8 cellular contexts compared by ENCODE assay signal in genomic region chr2:64359892-64360657, GRCh38.
A peak's percentile ranks its signal among the peaks of the same experiment; 100 is the strongest.
DNase-seq lines count a peak whose midpoint lies in the region; ATAC-seq and TF ChIP-seq lines count a peak whose summit lies in the region.

No MANE protein-coding gene starts in this region.

- H3K4me3 ChIP-seq in HCT116 (replicated peaks in 1 of 2; ENCODE audit: low read depth in 1 of 2, low read length in 2 of 2) (peak overlapping the region in 1 of 2 experiments; percentile 42; a peak in 2 of 4 replicates), duodenal mucosa (ENCODE audit: low read depth in 1 of 2, low read length in 2 of 2) (peak overlapping the region; percentile 5 to 13), vagina (peak overlapping the region in 1 of 2 donors; percentile 7)

- no peak for TF ChIP-seq RAD21 in HCT116 (IDR thresholded peaks at IDR 0.05; ENCODE audit: low read depth)

- peak; percentile 91 for DNase-seq in EH (ENCODE audit: low read depth)
- DNase-seq in HCT116 (ENCODE audit: low read depth, low spot score) = peak; percentile 92
- DNase-seq in RWPE1 (ENCODE audit: low spot score) = peak; percentile 89
- DNase-seq in omental fat pad (ENCODE audit: low spot score) = peak; percentile 60
- peak; percentile 93 to 96 for DNase-seq in vagina (ENCODE audit: extremely low spot score in 2 of 2)
- no peak for DNase-seq in OCI-M2 (lab: John Stamatoyannopoulos, UW; ENCODE audit: unreplicated experiment)
- DNase-seq in NCI-H524 treated with DMSO at 0.1 percent for 48 hours (lab: John Stamatoyannopoulos, UW) = no peak

- H4K20me1 ChIP-seq in HCT116 (ENCODE audit: insufficient read depth) = no peaks in the 10 kb centered on the region

- no peak for TF ChIP-seq POLR2A in HCT116 (IDR thresholded peaks at IDR 0.05; ENCODE audit: borderline replicate concordance, extremely low read depth, insufficient read depth, insufficient read length)
- no peak for TF ChIP-seq POLR2A in vagina (IDR thresholded peaks at IDR 0.05)

- CTCF ChIA-PET in HCT116 (lab: Charles Lee) (interaction anchor here (0.6 to 1.4 kb wide), 4 partner anchors 10 to 553 kb away, joined by 3 read pairs; no protein-coding TSS in a partner anchor), RWPE1 (lab: Yijun Ruan, JAX) (interaction anchor here (0.8 to 1.3 kb wide), 3 partner anchors 29 to 163 kb away, joined by 3 to 5 read pairs (median 4); no protein-coding TSS in a partner anchor)

- RAD21 ChIA-PET in HCT116 (lab: Charles Lee; ENCODE audit: low non-redundant PET in 1 of 2, low total read pairs in 2 of 2, uncharacterized antibody in 2 of 2, unreplicated experiment in 2 of 2) = interaction anchor here in 1 of 2 experiments (1.5 kb wide), 1 partner anchor 127 kb away, joined by 3 read pairs; no protein-coding TSS in a partner anchor

- H3K9me2 ChIP-seq in HCT116 (ENCODE audit: insufficient read depth) = no peaks in the 10 kb centered on the region

- H3K9me3 ChIP-seq in HCT116 (ENCODE audit: control insufficient read depth in 1 of 2, insufficient read depth in 1 of 2, low read depth in 1 of 2, low read length in 2 of 2) (no peaks in the 10 kb centered on the region), duodenal mucosa (ENCODE audit: control insufficient read depth in 1 of 2, low read length in 2 of 2) (no peaks in the 10 kb centered on the region), vagina (no peaks in the 10 kb centered on the region)

- peak overlapping the region; percentile 51 for H3K9ac ChIP-seq in HCT116 (ENCODE audit: low read length)
- H3K9ac ChIP-seq in duodenal mucosa (ENCODE audit: low read depth in 1 of 2, low read length in 2 of 2) = peak overlapping the region; percentile 29 to 51

- no TSS peak for BruUV-seq in HCT116 (replicated peaks; lab: Mats Ljungman, UMichigan)

- no peaks in the 10 kb centered on the region for H3K27me3 ChIP-seq in HCT116 (ENCODE audit: insufficient read depth, low read length)
- no peaks in the 10 kb centered on the region for H3K27me3 ChIP-seq in duodenal mucosa (ENCODE audit: control insufficient read depth in 1 of 2, insufficient read depth in 2 of 2, low read length in 2 of 2)
- no peaks in the 10 kb centered on the region for H3K27me3 ChIP-seq in vagina

- H3K27ac ChIP-seq in HCT116 (ENCODE audit: low read depth, low read length) = peak overlapping the region; percentile 38
- H3K27ac ChIP-seq in RWPE1 = peak overlapping the region; percentile 92
- H3K27ac ChIP-seq in duodenal mucosa (ENCODE audit: low read depth, low read length) = no peak overlapping the region
- peak overlapping the region; percentile 42 for H3K27ac ChIP-seq in vagina

- POLR2A ChIA-PET in HCT116 (lab: Charles Lee) (interaction anchor here (0.6 to 3.1 kb wide), 5 partner anchors 11 to 93 kb away, joined by 3 to 10 read pairs (median 4); no protein-coding TSS in a partner anchor), RWPE1 (lab: Yijun Ruan, JAX; ENCODE audit: low non-redundant PET) (no interaction called here)

- H3K4me1 ChIP-seq in HCT116 (ENCODE audit: control insufficient read depth in 1 of 2, insufficient read depth in 2 of 2, low read length in 2 of 2) (peaks cover 22 to 60% of the 10 kb centered on the region in 2 experiments), duodenal mucosa (ENCODE audit: control insufficient read depth in 1 of 2, insufficient read depth in 2 of 2, low read length in 2 of 2) (peaks cover 7 to 26% of the 10 kb centered on the region in 2 donors), vagina (peaks cover 34% of the 10 kb centered on the region)

- TF ChIP-seq CTCF in HCT116 (IDR thresholded peaks at IDR 0.05 in 2 of 3, conservative IDR thresholded peaks at IDR 0.05 in 1 of 3; ENCODE audit: borderline replicate concordance in 1 of 3, insufficient read depth in 1 of 3, low read depth in 2 of 3, low read length in 2 of 3) (peak in 2 of 3 experiments; percentile 29 to 42; a peak in 3 of 6 replicates), RWPE1 (conservative IDR thresholded peaks at IDR 0.05; ENCODE audit: low read depth) (no peak), omental fat pad (IDR thresholded peaks at IDR 0.05) (no peak), vagina (IDR thresholded peaks at IDR 0.05) (no peak)

- H3K4me2 ChIP-seq in HCT116 (ENCODE audit: low read length) = peak overlapping the region; percentile 81

- intact Hi-C loops in HCT116 (cut with micrococcal nuclease) = no loop called here
- intact Hi-C loops in vagina (cut with DNase I) = no loop called here

- no peaks in the 10 kb centered on the region for H3K36me3 ChIP-seq in HCT116 (ENCODE audit: control insufficient read depth in 1 of 2, insufficient read depth in 2 of 2, low read length in 2 of 2)
- no peaks in the 10 kb centered on the region for H3K36me3 ChIP-seq in duodenal mucosa (ENCODE audit: control insufficient read depth in 1 of 2, insufficient read depth in 2 of 2, low read length in 2 of 2)
- no peaks in the 10 kb centered on the region for H3K36me3 ChIP-seq in vagina

- ATAC-seq in HCT116 (peak; percentile 93), omental fat pad (ENCODE audit: low FRiP score) (peak; percentile 98)

- H2AFZ ChIP-seq in HCT116 (ENCODE audit: low read depth, low read length, poor library complexity, severe bottlenecking) = peak overlapping the region; percentile 60

- no peaks in the 10 kb centered on the region for H3K79me2 ChIP-seq in HCT116 (ENCODE audit: insufficient read depth, low read length)

TF ChIP-seq in HCT116, 20 proteins besides CTCF, POLR2A, EP300 and RAD21 (continues in another document):
- TF ChIP-seq SIN3A (IDR thresholded peaks at IDR 0.05; ENCODE audit: low read depth) (peak; percentile 76), EZH2 (IDR thresholded peaks at IDR 0.05) (no peak), ZFX (IDR thresholded peaks at IDR 0.05) (no peak), EZH2phosphoT487 (IDR thresholded peaks at IDR 0.05; ENCODE audit: borderline replicate concordance) (no peak), MAX (IDR thresholded peaks at IDR 0.05) (peak; percentile 98), JUND (IDR thresholded peaks at IDR 0.05) (peak; percentile 88), SP1 (IDR thresholded peaks at IDR 0.05; ENCODE audit: low read depth) (peak; percentile 84), TCF7L2 (IDR thresholded peaks at IDR 0.05; ENCODE audit: borderline replicate concordance, extremely low read depth, insufficient read depth, insufficient read length) (no peak), FOSL1 (IDR thresholded peaks at IDR 0.05; ENCODE audit: low read depth) (peak; percentile 96), POLR2AphosphoS5 (IDR thresholded peaks at IDR 0.05; ENCODE audit: low read depth, low read length) (no peak; the same call in none of the 2 replicates), YY1 (IDR thresholded peaks at IDR 0.05; ENCODE audit: extremely low read depth, insufficient replicate concordance, low read depth, low read length) (no peak), ELF1 (IDR thresholded peaks at IDR 0.05; ENCODE audit: borderline replicate concordance, low read depth) (no peak), ZBTB33 (IDR thresholded peaks at IDR 0.05; ENCODE audit: extremely low read depth, insufficient replicate concordance, low read length) (no peak), REST (IDR thresholded peaks at IDR 0.05; ENCODE audit: low read depth) (no peak), ATF3 (IDR thresholded peaks at IDR 0.05) (no peak), SRF (IDR thresholded peaks at IDR 0.05; ENCODE audit: low read depth) (peak; percentile 76), ZNF274 (IDR thresholded peaks at IDR 0.05; ENCODE audit: low read depth, low read length) (no peak)

Comparison
In these comparisons a context has a peak if more than half of its experiments do, and no peak if none do; other contexts are left out.
1. DNase-seq: peak in EH (single experiment), HCT116 (single experiment), RWPE1 (single experiment), omental fat pad (single experiment) and vagina (2 of 2); none in OCI-M2 (single experiment) and NCI-H524 treated with DMSO at 0.1 percent for 48 hours (single experiment).
2. CTCF ChIP-seq: peak in HCT116 (2 of 3); none in RWPE1 (single experiment), omental fat pad (0 of 3) and vagina (0 of 3).